8 cellular contexts compared by ENCODE assay signal in genomic region chr11:65013692-65014145, GRCh38. TPM values are rescaled to one million over a fixed set of nuclear protein-coding genes. Genes with fewer than 3 reads are reported as not detected.
A peak's percentile ranks its signal among the peaks of the same experiment; 100 is the strongest.
DNase-seq lines count a peak whose midpoint lies in the region; ATAC-seq and TF ChIP-seq lines count a peak whose summit lies in the region.

No MANE protein-coding gene starts in this region.

- H3K4me1 ChIP-seq in BLaER1 treated with 17β-estradiol and CSF1 and Interleukin-3, amounts not matched to agents 10 nM and 100 nM: peaks cover 35 to 53% (median 48%) of the 10 kb centered on the region in 10 experiments

- H3K9me3 ChIP-seq in BLaER1 treated with 17β-estradiol and CSF1 and Interleukin-3, amounts not matched to agents 10 nM and 100 nM (replicated peaks in 1 of 11): no peaks in the 10 kb centered on the region

- H3K36me3 ChIP-seq in BLaER1 treated with 17β-estradiol and CSF1 and Interleukin-3, amounts not matched to agents 10 nM and 100 nM: peaks cover 7 to 16% (median 13%) of the 10 kb centered on the region in 11 experiments; a peak in 21 of 22 replicates

- peak overlapping the region; percentile 84 to 97 (median 95) for H3K27ac ChIP-seq in BLaER1 treated with 17β-estradiol and CSF1 and Interleukin-3, amounts not matched to agents 10 nM and 100 nM

- no peak for TF ChIP-seq CTCF in epithelial cell of proximal tubule (conservative IDR thresholded peaks at IDR 0.05; ENCODE audit: low read depth, low read length)

- ATAC-seq in HG03432 (IDR thresholded peaks at IDR 0.05; ENCODE audit: unreplicated experiment): peak; percentile 73

- peak overlapping the region; percentile 78 to 94 (median 84) for H3K4me2 ChIP-seq in BLaER1 treated with 17β-estradiol and CSF1 and Interleukin-3, amounts not matched to agents 10 nM and 100 nM

- no peaks in the 10 kb centered on the region for H3K27me3 ChIP-seq in BLaER1 treated with 17β-estradiol and CSF1 and Interleukin-3, amounts not matched to agents 10 nM and 100 nM

- no peaks in the 10 kb centered on the region for H4K20me1 ChIP-seq in BLaER1 treated with 17β-estradiol and CSF1 and Interleukin-3, amounts not matched to agents 10 nM and 100 nM

- H3K4me3 ChIP-seq in BLaER1 treated with 17β-estradiol and CSF1 and Interleukin-3, amounts not matched to agents 10 nM and 100 nM: peak overlapping the region; percentile 64 to 89 (median 79)
- H3K4me3 ChIP-seq in epithelial cell of proximal tubule (ENCODE audit: low read depth, low read length): peak overlapping the region; percentile 94

- peak; percentile 97 for DNase-seq in GM19240 (ENCODE audit: insufficient read length, low spot score)
- peak; percentile 97 for DNase-seq in NCI-H69 (lab: John Stamatoyannopoulos, UW)
- peak; percentile 71 for DNase-seq in activated T-cell treated with anti-CD3 and anti-CD28 coated beads for 1 hour (ENCODE audit: low read depth)
- no peak for DNase-seq in epithelial cell of proximal tubule (ENCODE audit: low read depth)
- peak; percentile 89 for DNase-seq in mucosa of gallbladder (ENCODE audit: low spot score)
- peak; percentile 74 to 86 for DNase-seq in stimulated activated CD8-positive, alpha-beta memory T cell treated with anti-CD3 and anti-CD28 coated beads, Interleukin-7, amount 100 ng/mL, for 4 hours (ENCODE audit: low read depth in 2 of 2)

- peak overlapping the region; percentile 88 to 94 (median 91) for H3K9ac ChIP-seq in BLaER1 treated with 17β-estradiol and CSF1 and Interleukin-3, amounts not matched to agents 10 nM and 100 nM

RNA-seq across cellular contexts. Expression of gene ARL2, which starts 0.2 kb away (rescaled TPM):
- 151 and 169 TPM in 2 replicates for total RNA-seq in epithelial cell of proximal tubule
- total RNA-seq in mucosa of gallbladder: 103 TPM

RNA-seq across cellular contexts. Expression of gene SNX15, which starts 13.5 kb away (rescaled TPM):
- 16.5 and 18.5 TPM in 2 replicates for total RNA-seq in epithelial cell of proximal tubule
- total RNA-seq in mucosa of gallbladder: 39.4 TPM

RNA-seq across cellular contexts. Expression of gene BATF2, which starts 16.9 kb away (rescaled TPM):
- total RNA-seq in epithelial cell of proximal tubule (0.35 and 1.1 TPM in 2 replicates), mucosa of gallbladder (5.5 TPM)

RNA-seq across cellular contexts. Expression of gene SAC3D1, which starts 27.3 kb away (rescaled TPM):
- 49.0 and 50.6 TPM in 2 replicates for total RNA-seq in epithelial cell of proximal tubule
- total RNA-seq in mucosa of gallbladder: 9.9 TPM

RNA-seq across cellular contexts. Expression of gene MAJIN, which starts 41.8 kb away (rescaled TPM):
- total RNA-seq in epithelial cell of proximal tubule (not detected in 2 replicates), mucosa of gallbladder (not detected)
